ENCODE assay signal across 8 cellular contexts in the genomic region with DNA sequence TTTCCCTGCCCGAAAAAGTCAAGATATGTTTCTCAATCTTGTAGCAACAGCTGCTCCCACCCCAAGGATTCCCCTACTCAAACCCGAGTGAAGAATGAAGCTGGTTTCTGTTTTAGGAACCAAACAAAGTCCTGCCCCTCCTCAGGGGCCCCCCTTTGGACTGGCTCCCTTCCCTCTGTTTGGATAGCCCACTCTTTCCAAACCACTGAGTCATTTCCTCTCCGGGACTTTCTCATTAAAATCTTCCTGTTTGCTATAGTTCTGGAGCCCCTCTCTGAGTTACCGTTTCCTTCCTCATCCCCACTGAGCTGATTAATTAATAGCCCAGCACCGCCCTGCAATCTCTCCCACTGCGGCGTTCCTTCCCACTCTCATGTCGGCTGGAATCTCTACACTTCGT.
DNase-seq lines count a peak whose midpoint lies in the region; ATAC-seq lines count a peak whose summit lies in the region.

No MANE protein-coding gene starts in this region.

- H3K9me3 Mint-ChIP-seq in naive thymus-derived CD4-positive, alpha-beta T cell = peaks cover 0 to 2% (median 0%) of the 10 kb centered on the region in 11 donors
- no peaks in the 10 kb centered on the region for H3K9me3 Mint-ChIP-seq in activated naive CD4-positive, alpha-beta T cell treated with anti-CD3 and anti-CD28 coated beads, Interleukin-2, amount 10 ng/mL, durations not matched to agents 7 days and 5 days

- DNase-seq in NCI-H82 (lab: John Stamatoyannopoulos, UW) (peak; percentile 76), dermis microvascular lymphatic vessel endothelial cell (ENCODE audit: low read depth in 2 of 2) (peak; percentile 83 to 92), mesendoderm (no peak)
- DNase-seq in naive thymus-derived CD4-positive, alpha-beta T cell = no peak
- DNase-seq in stimulated activated CD4-positive, alpha-beta T cell treated with anti-CD3 and anti-CD28 coated beads, Interleukin-4, amount 100 ng/mL, for 24 hours = no peak
- no peak for DNase-seq in activated naive CD4-positive, alpha-beta T cell treated with anti-CD3 and anti-CD28 coated beads, Interleukin-2, amount 10 ng/mL, durations not matched to agents 7 days and 5 days

- H3K9me3 ChIP-seq in naive thymus-derived CD4-positive, alpha-beta T cell (ENCODE audit: control insufficient read depth in 2 of 3, low read length in 3 of 3) = no peaks in the 10 kb centered on the region

- H3K4me3 ChIP-seq in ACC112 (ENCODE audit: low read depth, low read length) = peak overlapping the region; percentile 72
- H3K4me3 ChIP-seq in naive thymus-derived CD4-positive, alpha-beta T cell (ENCODE audit: low read length) = no peak overlapping the region
- H3K4me3 ChIP-seq in mesendoderm (ENCODE audit: low read length) = no peak overlapping the region

- POLR2A ChIA-PET in naive thymus-derived CD4-positive, alpha-beta T cell (lab: Charles Lee) = no interaction called here

- WGBS in mesendoderm (ENCODE audit: extremely low coverage, insufficient coverage, low lambda C conversion rate) = no CpG with 5 or more reads among the region's 9 CpGs

- no peak overlapping the region for H2AK5ac ChIP-seq in mesendoderm (ENCODE audit: low read length)

- no peak overlapping the region for H3K18ac ChIP-seq in mesendoderm (ENCODE audit: low read length)

- no peak overlapping the region for H2BK120ac ChIP-seq in mesendoderm (ENCODE audit: low read depth, low read length)

- H3K4me1 ChIP-seq in ACC112 (ENCODE audit: control insufficient read depth, insufficient read depth, low read length, unreplicated experiment) (peaks cover 35% of the 10 kb centered on the region), mesendoderm (ENCODE audit: control insufficient read depth, low read depth, low read length) (peaks cover 13% of the 10 kb centered on the region)
- H3K4me1 ChIP-seq in naive thymus-derived CD4-positive, alpha-beta T cell (ENCODE audit: control insufficient read depth in 2 of 2, insufficient read depth in 2 of 2, low read length in 2 of 2) = no peaks in the 10 kb centered on the region

- H3K4me3 Mint-ChIP-seq in naive thymus-derived CD4-positive, alpha-beta T cell = peak overlapping the region in 8 of 10 donors; percentile 9 to 62 (median 33)
- no peak overlapping the region for H3K4me3 Mint-ChIP-seq in activated naive CD4-positive, alpha-beta T cell treated with anti-CD3 and anti-CD28 coated beads, Interleukin-2, amount 10 ng/mL, durations not matched to agents 7 days and 5 days

- H3K79me2 ChIP-seq in ACC112 (ENCODE audit: control insufficient read depth, insufficient read depth, low read length, unreplicated experiment) (no peaks in the 10 kb centered on the region), mesendoderm (ENCODE audit: control insufficient read depth, insufficient read depth, low read length) (no peaks in the 10 kb centered on the region)

- H3K4ac ChIP-seq in mesendoderm (ENCODE audit: low read depth, low read length) = no peak overlapping the region

- H3K27ac Mint-ChIP-seq in naive thymus-derived CD4-positive, alpha-beta T cell = no peak overlapping the region
- H3K27ac Mint-ChIP-seq in activated naive CD4-positive, alpha-beta T cell treated with anti-CD3 and anti-CD28 coated beads, Interleukin-2, amount 10 ng/mL, durations not matched to agents 7 days and 5 days = no peak overlapping the region

- H3K79me1 ChIP-seq in mesendoderm (ENCODE audit: low read length) = no peaks in the 10 kb centered on the region

- no peak overlapping the region for H2BK15ac ChIP-seq in mesendoderm (replicated peaks; ENCODE audit: low read depth)

- peaks cover 10 to 19% (median 15%) of the 10 kb centered on the region in 7 donors for H3K4me1 Mint-ChIP-seq in naive thymus-derived CD4-positive, alpha-beta T cell
- peaks cover 7% of the 10 kb centered on the region for H3K4me1 Mint-ChIP-seq in activated naive CD4-positive, alpha-beta T cell treated with anti-CD3 and anti-CD28 coated beads, Interleukin-2, amount 10 ng/mL, durations not matched to agents 7 days and 5 days

- H3K23ac ChIP-seq in mesendoderm (ENCODE audit: low read length) = no peak overlapping the region

- intact Hi-C loops in naive thymus-derived CD4-positive, alpha-beta T cell (cut with micrococcal nuclease) = no loop called here

- H3K27me3 ChIP-seq in ACC112 (ENCODE audit: insufficient read depth, low read length) = no peaks in the 10 kb centered on the region
- no peaks in the 10 kb centered on the region for H3K27me3 ChIP-seq in naive thymus-derived CD4-positive, alpha-beta T cell (ENCODE audit: control insufficient read depth in 2 of 2, insufficient read depth in 2 of 2, low read length in 2 of 2)
- H3K27me3 ChIP-seq in mesendoderm (ENCODE audit: insufficient read depth, low read length, poor library complexity) = no peaks in the 10 kb centered on the region

- H3K36me3 ChIP-seq in ACC112 (ENCODE audit: insufficient read depth, low read length) = no peaks in the 10 kb centered on the region
- H3K36me3 ChIP-seq in naive thymus-derived CD4-positive, alpha-beta T cell (ENCODE audit: control insufficient read depth in 2 of 3, insufficient read depth in 3 of 3, low read length in 3 of 3) = no peaks in the 10 kb centered on the region
- no peaks in the 10 kb centered on the region for H3K36me3 ChIP-seq in mesendoderm (ENCODE audit: control insufficient read depth, insufficient read depth, low read length)

- H3K9ac ChIP-seq in mesendoderm (ENCODE audit: low read length) = no peak overlapping the region

- H3K36me3 Mint-ChIP-seq in naive thymus-derived CD4-positive, alpha-beta T cell = peaks cover 0 to 7% (median 0%) of the 10 kb centered on the region in 5 donors
- no peaks in the 10 kb centered on the region for H3K36me3 Mint-ChIP-seq in activated naive CD4-positive, alpha-beta T cell treated with anti-CD3 and anti-CD28 coated beads, Interleukin-2, amount 10 ng/mL, durations not matched to agents 7 days and 5 days

- H2AFZ ChIP-seq in ACC112 (ENCODE audit: low read length, unreplicated experiment) = peak overlapping the region; percentile 85

- no peak overlapping the region for H3K56ac ChIP-seq in mesendoderm (ENCODE audit: low read length)

- H3K27ac ChIP-seq in ACC112 (ENCODE audit: low read depth, low read length) = peak overlapping the region; percentile 57
- H3K27ac ChIP-seq in naive thymus-derived CD4-positive, alpha-beta T cell (ENCODE audit: low read depth, low read length) = no peak overlapping the region
- no peak overlapping the region for H3K27ac ChIP-seq in mesendoderm (ENCODE audit: low read depth, low read length)

- ATAC-seq in naive thymus-derived CD4-positive, alpha-beta T cell = peak; percentile 57
- ATAC-seq in HG02938 (IDR thresholded peaks at IDR 0.05; ENCODE audit: unreplicated experiment) = no peak

- H4K5ac ChIP-seq in mesendoderm (ENCODE audit: low read length) = no peak overlapping the region

- peaks cover 36 to 59% (median 43%) of the 10 kb centered on the region in 5 donors for H3K27me3 Mint-ChIP-seq in naive thymus-derived CD4-positive, alpha-beta T cell
- peaks cover 48% of the 10 kb centered on the region for H3K27me3 Mint-ChIP-seq in activated naive CD4-positive, alpha-beta T cell treated with anti-CD3 and anti-CD28 coated beads, Interleukin-2, amount 10 ng/mL, durations not matched to agents 7 days and 5 days

- H4K8ac ChIP-seq in mesendoderm (ENCODE audit: low read depth, low read length) = no peak overlapping the region

- no peak overlapping the region for H3K4me2 ChIP-seq in mesendoderm (ENCODE audit: low read length)

- H2BK5ac ChIP-seq in mesendoderm (ENCODE audit: low read length) = no peak overlapping the region

- CTCF ChIA-PET in naive thymus-derived CD4-positive, alpha-beta T cell (lab: Charles Lee) = interaction anchor here (0.6 kb wide), 1 partner anchor 356 kb away, joined by 4 read pairs; no protein-coding TSS in a partner anchor
- CTCF ChIA-PET in activated naive CD4-positive, alpha-beta T cell treated with anti-CD3 and anti-CD28 coated beads, Interleukin-2, amount 10 ng/mL, durations not matched to agents 7 days and 5 days (lab: Charles Lee) = no interaction called here

Comparison
In these comparisons a context has a peak if more than half of its experiments do, and no peak if none do; other contexts are left out.
1. DNase-seq: peak in NCI-H82 (single experiment) and dermis microvascular lymphatic vessel endothelial cell (2 of 2); none in naive thymus-derived CD4-positive, alpha-beta T cell (0 of 9), stimulated activated CD4-positive, alpha-beta T cell treated with anti-CD3 and anti-CD28 coated beads, Interleukin-4, amount 100 ng/mL, for 24 hours (single experiment), mesendoderm (single experiment) and activated naive CD4-positive, alpha-beta T cell treated with anti-CD3 and anti-CD28 coated beads, Interleukin-2, amount 10 ng/mL, durations not matched to agents 7 days and 5 days (single experiment).